8 cellular contexts compared by ENCODE assay signal in genomic region chr1:100350787-100351094, GRCh38. TPM values are rescaled to one million over a fixed set of nuclear protein-coding genes. Genes with fewer than 3 reads are reported as not detected.
DNase-seq lines count a peak whose midpoint lies in the region; ATAC-seq, FAIRE-seq and TF ChIP-seq lines count a peak whose summit lies in the region.

No MANE protein-coding gene starts in this region.

- H3K4me3 ChIP-seq in A549 = peak overlapping the region; percentile 92
- H3K4me3 ChIP-seq in HUES64 (ENCODE audit: low read length) = peak overlapping the region; percentile 76
- H3K4me3 ChIP-seq in mucosa of stomach (ENCODE audit: low read length) = peak overlapping the region; percentile 83

- H3K27me3 Mint-ChIP-seq in central memory CD8-positive, alpha-beta T cell = no peaks in the 10 kb centered on the region

- peak overlapping the region; percentile 93 for H3K4me2 ChIP-seq in A549

- WGBS in A549 (ENCODE audit: missing lambda C conversion rate) = 80% methylated on average over 10 of the region's 10 CpGs
- 75% methylated on average over 9 of the region's 10 CpGs for WGBS in HUES64

- peak overlapping the region; percentile 92 to 94 for H3K27ac ChIP-seq in A549
- H3K27ac ChIP-seq in HUES64 (ENCODE audit: low read depth, low read length) = peak overlapping the region; percentile 95; the same call in 1 of the 2 replicates

- H3K36me3 Mint-ChIP-seq in central memory CD8-positive, alpha-beta T cell (ENCODE audit: insufficient read depth) = peaks cover 32% of the 10 kb centered on the region

- no peaks in the 10 kb centered on the region for H3K9me3 ChIP-seq in A549
- H3K9me3 ChIP-seq in HUES64 (ENCODE audit: insufficient read depth, low read depth, low read length) = no peaks in the 10 kb centered on the region
- no peaks in the 10 kb centered on the region for H3K9me3 ChIP-seq in mucosa of stomach (ENCODE audit: control insufficient read depth, low read length)

- no peaks in the 10 kb centered on the region for H3K9me3 Mint-ChIP-seq in central memory CD8-positive, alpha-beta T cell

- H3K27me3 ChIP-seq in HUES64 (ENCODE audit: insufficient read depth, low read length) (no peaks in the 10 kb centered on the region), mucosa of stomach (ENCODE audit: control insufficient read depth, insufficient read depth, low read length) (no peaks in the 10 kb centered on the region)

- DNase-seq in A549 (ENCODE audit: low read depth in 1 of 2, low spot score in 1 of 2) (no peak), 8988T (no peak), NCI-H1436 (lab: John Stamatoyannopoulos, UW) (no peak)
- no peak for DNase-seq in central memory CD8-positive, alpha-beta T cell (ENCODE audit: low spot score in 2 of 2)

- CTCF ChIA-PET in A549 (lab: Yijun Ruan, JAX) = interaction anchor here (0.9 to 1.2 kb wide), 2 partner anchors 21 to 65 kb away, joined by 3 read pairs; no protein-coding TSS in a partner anchor

- TF ChIP-seq CTCF in A549 (IDR thresholded peaks at IDR 0.05) = no peak

- H3K36me3 ChIP-seq in HUES64 (ENCODE audit: insufficient read depth, low read length) (peaks cover under 1% of the 10 kb centered on the region), mucosa of stomach (ENCODE audit: control insufficient read depth, insufficient read depth, low read length) (no peaks in the 10 kb centered on the region)

- no peak for TF ChIP-seq RAD21 in A549 (conservative IDR thresholded peaks at IDR 0.05 in 1 of 2, IDR thresholded peaks at IDR 0.05 in 1 of 2)

- ATAC-seq in A549 = no peak
- ATAC-seq in central memory CD8-positive, alpha-beta T cell (replicated peaks; ENCODE audit: extremely low read depth, poor library complexity, severe bottlenecking) = no peak
- ATAC-seq in GM19395 (IDR thresholded peaks at IDR 0.05; ENCODE audit: unreplicated experiment) = no peak
- no peak for ATAC-seq in HG02938 (IDR thresholded peaks at IDR 0.05; ENCODE audit: unreplicated experiment)

- peak overlapping the region; percentile 92 for H3K9ac ChIP-seq in HUES64 (ENCODE audit: low read depth, low read length)
- peak overlapping the region; percentile 93 for H3K9ac ChIP-seq in mucosa of stomach (ENCODE audit: low read length)

- peak overlapping the region; percentile 95 for H3K4me3 Mint-ChIP-seq in central memory CD8-positive, alpha-beta T cell

- TF ChIP-seq POLR2A in A549 (IDR thresholded peaks at IDR 0.05; ENCODE audit: low read length) = no peak

- peak overlapping the region; percentile 100 for H3K27ac Mint-ChIP-seq in central memory CD8-positive, alpha-beta T cell (ENCODE audit: low read depth)

- TF ChIP-seq EP300 in A549 (IDR thresholded peaks at IDR 0.05) = no peak

- H3K4me1 Mint-ChIP-seq in central memory CD8-positive, alpha-beta T cell = peaks cover 41% of the 10 kb centered on the region

- H3K4me1 ChIP-seq in A549 (peaks cover 25% of the 10 kb centered on the region), HUES64 (ENCODE audit: insufficient read depth, low read length) (peaks cover 19% of the 10 kb centered on the region), mucosa of stomach (ENCODE audit: control insufficient read depth, insufficient read depth, low read length) (peaks cover 17% of the 10 kb centered on the region)

- POLR2A ChIA-PET in A549 (lab: Yijun Ruan, JAX) = interaction anchor here (1.7 kb wide), 1 partner anchor 101 kb away, joined by 5 read pairs; the partner anchor contains the start of gene DBT

- no peak for FAIRE-seq in A549 (lab: Jason Lieb, UNC)

TF ChIP-seq in A549, 52 proteins besides CTCF, POLR2A, EP300 and RAD21:
- TF ChIP-seq CHD2 (IDR thresholded peaks at IDR 0.05; ENCODE audit: low read length, partially characterized antibody) (no peak), MAX (IDR thresholded peaks at IDR 0.05) (no peak), FOXS1 (CRISPR knock-in tag; IDR thresholded peaks at IDR 0.05) (no peak), EHMT2 (IDR thresholded peaks at IDR 0.05; ENCODE audit: low read depth) (no peak)

RNA-seq across cellular contexts. Expression of gene CDC14A, which starts 1.6 kb away (rescaled TPM):
- polyA plus RNA-seq in A549 (2011; rRNA removed) = 3.3 and 4.1 TPM in 2 replicates
- polyA plus RNA-seq in A549 (2012; cell fraction: cytosol; rRNA removed) = 1.2 and 1.4 TPM in 2 replicates
- 1.5 and 1.6 TPM in 2 replicates for polyA plus RNA-seq in A549 (2012; cell fraction: nucleus; rRNA removed)
- 1.6 to 1.8 TPM (median 1.6 TPM) in 3 replicates for polyA plus RNA-seq in A549 (2017; fragmentation: RNase III; extraction: RNeasy Plus Mini Kit Qiagen cat#74134 plus additional on column Dnase treatment)
- polyA minus RNA-seq in A549 (2011; rRNA and poly(A)+ RNA removed) = 3.2 and 4.2 TPM in 2 replicates
- polyA plus RNA-seq in HUES64 (2013, experiment 1 of 2) = 6.4 TPM
- polyA plus RNA-seq in HUES64 (2013, experiment 2 of 2) = 5.9 TPM
